ENCODE assay signal across 2 cellular contexts in genomic region chr11:11788067-11788710, GRCh38.
TF ChIP-seq lines count a peak whose summit lies in the region.

No MANE protein-coding gene starts in this region.

TF ChIP-seq in SK-N-SH treated with all-trans-retinoic acid at 6 μM for 48 hours, 23 proteins besides CTCF, POLR2A, EP300 and RAD21 (continued from another document):
- no peak for TF ChIP-seq ZC3H10 (CRISPR knock-in tag; IDR thresholded peaks at IDR 0.05)
- TF ChIP-seq CSDC2 (CRISPR knock-in tag; IDR thresholded peaks at IDR 0.05), result no peak
- no peak for TF ChIP-seq CREB5 (CRISPR knock-in tag; IDR thresholded peaks at IDR 0.05; ENCODE audit: low read depth)
- TF ChIP-seq BACH2 (CRISPR knock-in tag; IDR thresholded peaks at IDR 0.05; ENCODE audit: borderline replicate concordance), result no peak
- TF ChIP-seq TOX (CRISPR knock-in tag; IDR thresholded peaks at IDR 0.05; ENCODE audit: borderline replicate concordance), result no peak
- TF ChIP-seq GLIS3 (CRISPR knock-in tag; IDR thresholded peaks at IDR 0.05), result no peak
- no peak for TF ChIP-seq ISL1 (CRISPR knock-in tag; IDR thresholded peaks at IDR 0.05)
- TF ChIP-seq OSR1 (CRISPR knock-in tag; IDR thresholded peaks at IDR 0.05), result no peak
- no peak for TF ChIP-seq ZFP3 (CRISPR knock-in tag; IDR thresholded peaks at IDR 0.05)

TF ChIP-seq in SK-N-SH, 30 proteins besides CTCF, POLR2A, EP300 and RAD21:
- TF ChIP-seq, protein P1, sequence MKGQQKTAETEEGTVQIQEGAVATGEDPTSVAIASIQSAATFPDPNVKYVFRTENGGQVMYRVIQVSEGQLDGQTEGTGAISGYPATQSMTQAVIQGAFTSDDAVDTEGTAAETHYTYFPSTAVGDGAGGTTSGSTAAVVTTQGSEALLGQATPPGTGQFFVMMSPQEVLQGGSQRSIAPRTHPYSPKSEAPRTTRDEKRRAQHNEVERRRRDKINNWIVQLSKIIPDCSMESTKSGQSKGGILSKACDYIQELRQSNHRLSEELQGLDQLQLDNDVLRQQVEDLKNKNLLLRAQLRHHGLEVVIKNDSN (IDR thresholded peaks at IDR 0.05; ENCODE audit: borderline replicate concordance, low read depth), result no peak
- TF ChIP-seq, protein P2, sequence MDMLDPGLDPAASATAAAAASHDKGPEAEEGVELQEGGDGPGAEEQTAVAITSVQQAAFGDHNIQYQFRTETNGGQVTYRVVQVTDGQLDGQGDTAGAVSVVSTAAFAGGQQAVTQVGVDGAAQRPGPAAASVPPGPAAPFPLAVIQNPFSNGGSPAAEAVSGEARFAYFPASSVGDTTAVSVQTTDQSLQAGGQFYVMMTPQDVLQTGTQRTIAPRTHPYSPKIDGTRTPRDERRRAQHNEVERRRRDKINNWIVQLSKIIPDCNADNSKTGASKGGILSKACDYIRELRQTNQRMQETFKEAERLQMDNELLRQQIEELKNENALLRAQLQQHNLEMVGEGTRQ (IDR thresholded peaks at IDR 0.05; ENCODE audit: borderline replicate concordance, low read depth, low read length), result no peak
- TF ChIP-seq GABPA (IDR thresholded peaks at IDR 0.05; ENCODE audit: low read depth) (no peak), NFIC (IDR thresholded peaks at IDR 0.05; ENCODE audit: borderline replicate concordance) (no peak), MXI1 (IDR thresholded peaks at IDR 0.05; ENCODE audit: low read depth, low read length) (no peak), SIN3A (IDR thresholded peaks at IDR 0.05; ENCODE audit: borderline replicate concordance, low read depth, low read length) (no peak), MEF2A (IDR thresholded peaks at IDR 0.05; ENCODE audit: borderline replicate concordance, low read depth) (no peak), FOSL2 (IDR thresholded peaks at IDR 0.05; ENCODE audit: borderline replicate concordance, low read depth) (no peak), NRF1 (IDR thresholded peaks at IDR 0.05; ENCODE audit: low read depth, low read length) (no peak)
